In genomic region chr1:206864939-206865671, GRCh38 we compare ENCODE assay signal across 8 cellular contexts. TPM values are rescaled to one million over a fixed set of nuclear protein-coding genes. Genes with fewer than 3 reads are reported as not detected.
DNase-seq lines count a peak whose midpoint lies in the region; ATAC-seq, FAIRE-seq and TF ChIP-seq lines count a peak whose summit lies in the region.

TSS of gene IL20 (plus strand) at chr1:206865623. CDS start at chr1:206865853, 230 bp downstream.

- no peak within 1 kb of the TSS for H3K23ac ChIP-seq in trophoblast cell (ENCODE audit: low read length)

- no peak for TF ChIP-seq POLR2A in gastroesophageal sphincter (IDR thresholded peaks at IDR 0.05)
- TF ChIP-seq POLR2A in upper lobe of left lung (IDR thresholded peaks at IDR 0.05): no peak

- H3K18ac ChIP-seq in trophoblast cell (ENCODE audit: low read length): no peak within 1 kb of the TSS

- DNase-seq in COLO668 (lab: John Stamatoyannopoulos, UW; ENCODE audit: unreplicated experiment): peak; percentile 86
- peak; percentile 83 for DNase-seq in HT-29 (ENCODE audit: low spot score)
- peak; percentile 31 for DNase-seq in RCC 7860 (ENCODE audit: low spot score)
- peak; percentile 70 to 85 for DNase-seq in trophoblast cell
- DNase-seq in upper lobe of left lung: peak in 1 of 2 donors; percentile 95

- H3K4me3 Mint-ChIP-seq in activated T-helper 17 cell treated with anti-CD3 and anti-CD28 coated beads, Interleukin-2, amount 50 U/mL, for 72 hours: no peak within 1 kb of the TSS

- H3K27me3 ChIP-seq in gastroesophageal sphincter (peaks cover 9% of the 10 kb centered on the region), trophoblast cell (ENCODE audit: insufficient read depth, low read length) (no peaks in the 10 kb centered on the region), upper lobe of left lung (no peaks in the 10 kb centered on the region)

- H3K4ac ChIP-seq in trophoblast cell (ENCODE audit: low read depth, low read length): no peak within 1 kb of the TSS

- no peak for TF ChIP-seq EP300 in gastroesophageal sphincter (IDR thresholded peaks at IDR 0.05)
- TF ChIP-seq EP300 in upper lobe of left lung (IDR thresholded peaks at IDR 0.05): no peak

- peak in 3 of 4 experiments; percentile 4 to 58 (median 58) for TF ChIP-seq CTCF in gastroesophageal sphincter (IDR thresholded peaks at IDR 0.05)
- peak; percentile 73 to 89 (median 83) for TF ChIP-seq CTCF in upper lobe of left lung (IDR thresholded peaks at IDR 0.05)

- peak; percentile 83 for ATAC-seq in activated T-helper 17 cell treated with anti-CD3 and anti-CD28 coated beads, Interleukin-2, amount 50 U/mL, for 72 hours (replicated peaks)
- ATAC-seq in gastroesophageal sphincter (no peak), upper lobe of left lung (ENCODE audit: low FRiP score in 2 of 2) (peak; percentile 88), GM21737 (IDR thresholded peaks at IDR 0.05; ENCODE audit: unreplicated experiment) (no peak)

- WGBS in gastroesophageal sphincter (ENCODE audit: low coverage in 1 of 2), 2 donors: 47 to 52% methylated on average over 15 to 17 of the region's 19 CpGs
- WGBS in trophoblast cell (ENCODE audit: extremely low coverage, insufficient coverage, insufficient read length): no CpG with 5 or more reads among the region's 19 CpGs
- WGBS in upper lobe of left lung, 2 donors: 42 to 54% methylated on average over 14 to 19 of the region's 19 CpGs

- H3K14ac ChIP-seq in trophoblast cell (ENCODE audit: low read length): no peak within 1 kb of the TSS

- H3K4me2 ChIP-seq in trophoblast cell (ENCODE audit: low read length): no peak within 1 kb of the TSS

- H3K79me2 ChIP-seq in trophoblast cell (ENCODE audit: control insufficient read depth, insufficient read depth, low read length, poor library complexity): no peaks in the 10 kb centered on the region

- H4K91ac ChIP-seq in trophoblast cell (ENCODE audit: low read depth, low read length): no peak within 1 kb of the TSS

- no peaks in the 10 kb centered on the region for H3K9me3 Mint-ChIP-seq in activated T-helper 17 cell treated with anti-CD3 and anti-CD28 coated beads, Interleukin-2, amount 50 U/mL, for 72 hours

- H3K79me1 ChIP-seq in trophoblast cell (ENCODE audit: low read length): no peaks in the 10 kb centered on the region

- H3K4me3 ChIP-seq in gastroesophageal sphincter (no peak within 1 kb of the TSS), trophoblast cell (ENCODE audit: low read depth, low read length) (no peak within 1 kb of the TSS), upper lobe of left lung (no peak within 1 kb of the TSS)

- H3K36me3 ChIP-seq in gastroesophageal sphincter (no peaks in the 10 kb centered on the region), trophoblast cell (ENCODE audit: control insufficient read depth in 1 of 2, insufficient read depth in 2 of 2, low read length in 2 of 2) (no peaks in the 10 kb centered on the region), upper lobe of left lung (no peaks in the 10 kb centered on the region)

- no peak within 1 kb of the TSS for H4K8ac ChIP-seq in trophoblast cell (ENCODE audit: low read depth, low read length)

- H2BK5ac ChIP-seq in trophoblast cell (ENCODE audit: low read depth, low read length, poor library complexity): no peak within 1 kb of the TSS

- no peak within 1 kb of the TSS for H2AFZ ChIP-seq in trophoblast cell (ENCODE audit: insufficient read depth, low read length, poor library complexity)

- no peak within 1 kb of the TSS for H3K27ac ChIP-seq in gastroesophageal sphincter
- no peak within 1 kb of the TSS for H3K27ac ChIP-seq in trophoblast cell (ENCODE audit: low read depth, low read length)
- no peak within 1 kb of the TSS for H3K27ac ChIP-seq in upper lobe of left lung

- H3K27me3 Mint-ChIP-seq in activated T-helper 17 cell treated with anti-CD3 and anti-CD28 coated beads, Interleukin-2, amount 50 U/mL, for 72 hours: peaks cover 20% of the 10 kb centered on the region

- no peak for FAIRE-seq in RCC 7860 (lab: Jason Lieb, UNC)

- no peak within 1 kb of the TSS for H2BK12ac ChIP-seq in trophoblast cell (ENCODE audit: low read length)

- H3K9me3 ChIP-seq in gastroesophageal sphincter (no peaks in the 10 kb centered on the region), trophoblast cell (ENCODE audit: insufficient read depth, low read depth, low read length) (peaks cover 1% of the 10 kb centered on the region), upper lobe of left lung (no peaks in the 10 kb centered on the region)

- H3K36me3 Mint-ChIP-seq in activated T-helper 17 cell treated with anti-CD3 and anti-CD28 coated beads, Interleukin-2, amount 50 U/mL, for 72 hours (ENCODE audit: low read depth): no peaks in the 10 kb centered on the region

- no peak within 1 kb of the TSS for H2AK5ac ChIP-seq in trophoblast cell (ENCODE audit: low read length)

- no peak within 1 kb of the TSS for H3K9ac ChIP-seq in trophoblast cell (ENCODE audit: low read length)

- H3K4me1 ChIP-seq in gastroesophageal sphincter (no peaks in the 10 kb centered on the region), trophoblast cell (ENCODE audit: control insufficient read depth in 1 of 2, insufficient read depth in 2 of 2, low read length in 2 of 2) (no peaks in the 10 kb centered on the region), upper lobe of left lung (peaks cover 0 to 9% (median 2%) of the 10 kb centered on the region in 4 donors)

- no peak within 1 kb of the TSS for H3K27ac Mint-ChIP-seq in activated T-helper 17 cell treated with anti-CD3 and anti-CD28 coated beads, Interleukin-2, amount 50 U/mL, for 72 hours

- no peak within 1 kb of the TSS for H2BK120ac ChIP-seq in trophoblast cell (ENCODE audit: insufficient read depth, low read length, poor library complexity)

- no peak within 1 kb of the TSS for H4K12ac ChIP-seq in trophoblast cell (ENCODE audit: low read depth, low read length)

- H3K4me1 Mint-ChIP-seq in activated T-helper 17 cell treated with anti-CD3 and anti-CD28 coated beads, Interleukin-2, amount 50 U/mL, for 72 hours: peaks cover 7% of the 10 kb centered on the region

RNA-seq across cellular contexts. Expression of gene IL20, which starts in this region (rescaled TPM):
- total RNA-seq in HT-29 (2014; rRNA removed; shearing (Covaris generic)): not detected in 2 replicates
- not detected for total RNA-seq in activated T-helper 17 cell treated with anti-CD3 and anti-CD28 coated beads, Interleukin-2, amount 50 U/mL, for 72 hours
- not detected for total RNA-seq in gastroesophageal sphincter
- polyA plus RNA-seq in trophoblast cell (2013): not detected in 2 replicates
- total RNA-seq in upper lobe of left lung: not detected

Comparison
In these comparisons a context has a peak if more than half of its experiments do, and no peak if none do; other contexts are left out.
1. Peak in DNase-seq in HT-29; RNA of the gene not detected or under 1 TPM.
2. Peak in ATAC-seq in activated T-helper 17 cell treated with anti-CD3 and anti-CD28 coated beads, Interleukin-2, amount 50 U/mL, for 72 hours; RNA of the gene not detected or under 1 TPM.
3. Peak in ATAC-seq in upper lobe of left lung; RNA of the gene not detected or under 1 TPM.